In genomic region chr11:17498475-17498874, GRCh38 we compare ENCODE assay signal across 10 cellular contexts. TPM values are rescaled to one million over a fixed set of nuclear protein-coding genes. Genes with fewer than 3 reads are reported as not detected.
DNase-seq lines count a peak whose midpoint lies in the region; ATAC-seq and TF ChIP-seq lines count a peak whose summit lies in the region.
"Had no signal": no experiment of that assay in that cellular context is flagged by ENCODE, and none has a peak within 500 bp of the region (broad histone marks: within the 10 kb centered on the region; RNA-seq: fewer than 3 reads in every experiment).

No MANE protein-coding gene starts in this region.

- no peak overlapping the region for H3K4me3 ChIP-seq in WI38 (ENCODE audit: low read depth, low read length)
- no peak overlapping the region for H3K4me3 ChIP-seq in sigmoid colon

- ATAC-seq in HG02885 (IDR thresholded peaks at IDR 0.05; ENCODE audit: poor library complexity, unreplicated experiment): peak; percentile 53
- no peak for ATAC-seq in HG02973 (IDR thresholded peaks at IDR 0.05; ENCODE audit: unreplicated experiment)
- ATAC-seq: stimulated activated naive CD8-positive, alpha-beta T cell treated with anti-CD3 and anti-CD28 coated beads, Interleukin-15, amount 100 ng/mL, for 72 hours had no signal

- TF ChIP-seq POLR2A in sigmoid colon (IDR thresholded peaks at IDR 0.05): no peak

- H3K27me3 ChIP-seq in sigmoid colon: no peaks in the 10 kb centered on the region

- DNase-seq in ELF-1 (ENCODE audit: low read depth, low spot score): peak; percentile 37
- DNase-seq in lung microvascular endothelial cell (ENCODE audit: low read depth in 2 of 2): peak; percentile 7 to 12
- no peak for DNase-seq in stimulated activated CD4-positive, alpha-beta T cell treated with anti-CD3 and anti-CD28 coated beads, Interleukin-4, amount 100 ng/mL, for 1 hour
- DNase-seq in sigmoid colon: no peak
- DNase-seq in NCI-H1105 treated with DMSO at 0.1 percent for 48 hours (lab: John Stamatoyannopoulos, UW): no peak
- DNase-seq: anterior cingulate cortex; stimulated activated naive CD8-positive, alpha-beta T cell treated with anti-CD3 and anti-CD28 coated beads, Interleukin-15, amount 100 ng/mL, for 72 hours had no signal

- no peaks in the 10 kb centered on the region for H3K4me1 ChIP-seq in sigmoid colon

- 76 to 89% methylated on average over 5 of the region's 5 CpGs for WGBS in sigmoid colon, 2 donors

- no peaks in the 10 kb centered on the region for H3K36me3 ChIP-seq in sigmoid colon

- H3K9me3 ChIP-seq in sigmoid colon: no peaks in the 10 kb centered on the region

- TF ChIP-seq EP300 in sigmoid colon (IDR thresholded peaks at IDR 0.05): no peak

- intact Hi-C loops in sigmoid colon (cut with DNase I): no loop called here

- TF ChIP-seq CTCF in WI38 (IDR thresholded peaks at IDR 0.05; ENCODE audit: low read depth, low read length): 0 out of 2 replicates have a peak, but pooled peaks have one; percentile 21
- no peak for TF ChIP-seq CTCF in sigmoid colon (IDR thresholded peaks at IDR 0.05)

- no peak overlapping the region for H3K27ac ChIP-seq in sigmoid colon

RNA-seq across cellular contexts. Expression of gene ABCC8, which starts 21.8 kb away (rescaled TPM):
- total RNA-seq in lung microvascular endothelial cell: not detected in 2 replicates
- 1 to 10 TPM; 1.8 to 9.7 (median 3.9) TPM for total RNA-seq in sigmoid colon
- 1 to 10 TPM in 2 of 3 donors, under 1 TPM in 1; 0.23 to 4.2 (median 2.6) TPM for polyA plus RNA-seq in sigmoid colon

RNA-seq across cellular contexts. Expression of gene USH1C, which starts 45.7 kb away (rescaled TPM):
- total RNA-seq in lung microvascular endothelial cell (not detected in 2 replicates), sigmoid colon (1 to 10 TPM; 1.2 to 2.5 (median 1.6) TPM)
- polyA plus RNA-seq in sigmoid colon: 100 to 1,000 TPM in 2 of 3 donors, 10 to 100 TPM in 1; 83.3 to 152 (median 114) TPM

RNA-seq across cellular contexts. Expression of gene OTOG, which starts 48.6 kb away (rescaled TPM):
- not detected in 2 replicates for total RNA-seq in lung microvascular endothelial cell
- under 1 TPM in 1 of 4 donors, not detected in 3; under 0.01 TPM for total RNA-seq in sigmoid colon
- polyA plus RNA-seq in sigmoid colon: under 1 TPM in 1 of 3 donors, not detected in 2; under 0.01 TPM

Comparison
In these comparisons a context has a peak if more than half of its experiments do, and no peak if none do; other contexts are left out.
1. DNase-seq: peak in ELF-1 (single experiment) and lung microvascular endothelial cell (2 of 2); none in stimulated activated CD4-positive, alpha-beta T cell treated with anti-CD3 and anti-CD28 coated beads, Interleukin-4, amount 100 ng/mL, for 1 hour (single experiment), sigmoid colon (single experiment) and NCI-H1105 treated with DMSO at 0.1 percent for 48 hours (single experiment).